In the genomic region with DNA sequence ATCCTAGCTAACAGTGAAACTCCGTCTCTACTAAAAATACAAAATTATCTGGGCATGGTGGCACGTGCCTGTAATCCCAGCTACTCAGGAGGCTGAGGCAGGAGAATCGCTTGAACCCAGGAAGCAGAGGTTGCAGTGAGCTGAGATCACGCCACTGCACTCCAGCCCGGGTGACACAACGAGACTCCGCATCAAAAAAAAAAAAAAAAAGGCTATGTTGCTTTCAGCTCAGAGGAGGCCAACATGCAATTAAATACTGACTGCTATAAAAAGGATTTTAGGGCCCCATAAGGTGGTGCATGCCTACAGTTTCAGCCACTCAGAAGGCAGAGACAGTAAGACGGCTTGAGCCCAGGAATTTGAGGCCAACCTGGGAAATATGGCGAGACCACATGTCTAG, we compare ENCODE assay signal across 1 cellular context.
TF ChIP-seq lines count a peak whose summit lies in the region.

No MANE protein-coding gene starts in this region.

TF ChIP-seq in K562, 482 proteins besides CTCF, POLR2A, EP300 and RAD21:
- TF ChIP-seq KDM1A (IDR thresholded peaks at IDR 0.05) (0 out of 4 replicates have a peak, but pooled peaks of 1 of the 2 experiments have one; percentile 0), TBP (optimal IDR thresholded peaks at IDR 0.05; ENCODE audit: low read depth, low read length) (peak; percentile 4), ZNF384 (IDR thresholded peaks at IDR 0.05; ENCODE audit: low read depth, low read length) (peak; percentile 17; the same call in 1 of the 2 replicates)
